In genomic region chr10:110081914-110082313, GRCh38 we compare ENCODE assay signal across 8 cellular contexts.
DNase-seq lines count a peak whose midpoint lies in the region; ATAC-seq and TF ChIP-seq lines count a peak whose summit lies in the region.

No MANE protein-coding gene starts in this region.

- CTCF ChIA-PET in activated naive CD4-positive, alpha-beta T cell treated with anti-CD3 and anti-CD28 coated beads, Interleukin-2, amount 10 ng/mL, durations not matched to agents 7 days and 5 days (lab: Charles Lee) = interaction anchor here (0.6 to 1.6 kb wide), 2 partner anchors 82 to 246 kb away, joined by 3 read pairs; no protein-coding TSS in a partner anchor
- CTCF ChIA-PET in activated B cell treated with CpG ODN at 0.5 μM for 24 hours (lab: Charles Lee) = no interaction called here

- ATAC-seq in activated naive CD4-positive, alpha-beta T cell treated with anti-CD3 and anti-CD28 coated beads, Interleukin-2, amount 50 U/mL, for 72 hours = no peak
- ATAC-seq in activated B cell treated with CpG ODN at 0.5 μM for 24 hours (ENCODE audit: low read depth) (peak; percentile 35), left ventricle myocardium superior (peak; percentile 59), HG02840 (IDR thresholded peaks at IDR 0.05; ENCODE audit: low FRiP score, unreplicated experiment) (no peak)

- H3K9me3 Mint-ChIP-seq in activated naive CD4-positive, alpha-beta T cell treated with anti-CD3 and anti-CD28 coated beads, Interleukin-2, amount 10 ng/mL, durations not matched to agents 7 days and 5 days = peaks cover 2% of the 10 kb centered on the region
- peaks cover 5 to 13% of the 10 kb centered on the region in 2 donors for H3K9me3 Mint-ChIP-seq in activated naive CD4-positive, alpha-beta T cell treated with anti-CD3 and anti-CD28 coated beads, Interleukin-2, amount 50 U/mL, for 72 hours
- H3K9me3 Mint-ChIP-seq in activated B cell treated with CpG ODN at 0.5 μM for 24 hours = no peaks in the 10 kb centered on the region

- peak overlapping the region; percentile 7 for H3K4me3 Mint-ChIP-seq in activated naive CD4-positive, alpha-beta T cell treated with anti-CD3 and anti-CD28 coated beads, Interleukin-2, amount 10 ng/mL, durations not matched to agents 7 days and 5 days
- peak overlapping the region; percentile 6 for H3K4me3 Mint-ChIP-seq in activated B cell treated with CpG ODN at 0.5 μM for 24 hours

- H3K36me3 Mint-ChIP-seq in activated naive CD4-positive, alpha-beta T cell treated with anti-CD3 and anti-CD28 coated beads, Interleukin-2, amount 10 ng/mL, durations not matched to agents 7 days and 5 days = peaks cover 64% of the 10 kb centered on the region
- peaks cover 5 to 18% of the 10 kb centered on the region in 2 donors for H3K36me3 Mint-ChIP-seq in activated naive CD4-positive, alpha-beta T cell treated with anti-CD3 and anti-CD28 coated beads, Interleukin-2, amount 50 U/mL, for 72 hours
- peaks cover 9% of the 10 kb centered on the region for H3K36me3 Mint-ChIP-seq in activated B cell treated with CpG ODN at 0.5 μM for 24 hours (ENCODE audit: low read depth)

- H3K4me1 Mint-ChIP-seq in activated naive CD4-positive, alpha-beta T cell treated with anti-CD3 and anti-CD28 coated beads, Interleukin-2, amount 10 ng/mL, durations not matched to agents 7 days and 5 days = peaks cover 85% of the 10 kb centered on the region
- H3K4me1 Mint-ChIP-seq in activated B cell treated with CpG ODN at 0.5 μM for 24 hours = peaks cover 90% of the 10 kb centered on the region

- intact Hi-C loops in activated B cell treated with CpG ODN at 0.5 μM for 24 hours (cut with micrococcal nuclease) (loop anchor here (2.0 kb wide), 1 partner anchor 13 kb away; no protein-coding TSS in a partner anchor), left ventricle myocardium superior (cut with micrococcal nuclease) (no loop called here)

- no peaks in the 10 kb centered on the region for H3K27me3 Mint-ChIP-seq in activated naive CD4-positive, alpha-beta T cell treated with anti-CD3 and anti-CD28 coated beads, Interleukin-2, amount 10 ng/mL, durations not matched to agents 7 days and 5 days
- H3K27me3 Mint-ChIP-seq in activated B cell treated with CpG ODN at 0.5 μM for 24 hours = no peaks in the 10 kb centered on the region

- peak overlapping the region; percentile 87 for H3K27ac Mint-ChIP-seq in activated naive CD4-positive, alpha-beta T cell treated with anti-CD3 and anti-CD28 coated beads, Interleukin-2, amount 10 ng/mL, durations not matched to agents 7 days and 5 days
- H3K27ac Mint-ChIP-seq in activated naive CD4-positive, alpha-beta T cell treated with anti-CD3 and anti-CD28 coated beads, Interleukin-2, amount 50 U/mL, for 72 hours = peak overlapping the region in 1 of 2 donors; percentile 65
- H3K27ac Mint-ChIP-seq in activated B cell treated with CpG ODN at 0.5 μM for 24 hours = peak overlapping the region; percentile 80

- no peak for TF ChIP-seq CTCF in activated B cell treated with CpG ODN at 0.5 μM for 24 hours (IDR thresholded peaks at IDR 0.05)
- TF ChIP-seq CTCF in GM20000 (IDR thresholded peaks at IDR 0.05; ENCODE audit: extremely low read depth, missing control alignments) = no peak

- DNase-seq in activated naive CD4-positive, alpha-beta T cell treated with anti-CD3 and anti-CD28 coated beads, Interleukin-2, amount 10 ng/mL, durations not matched to agents 7 days and 5 days = no peak
- no peak for DNase-seq in activated naive CD4-positive, alpha-beta T cell treated with anti-CD3 and anti-CD28 coated beads, Interleukin-2, amount 50 U/mL, for 72 hours (ENCODE audit: low spot score in 2 of 2)
- DNase-seq in activated B cell treated with CpG ODN at 0.5 μM for 24 hours = no peak
- DNase-seq in left ventricle myocardium superior = peak; percentile 41
- peak; percentile 70 for DNase-seq in smooth muscle cell of the brain vasculature (ENCODE audit: low read depth, low spot score)
- DNase-seq in GM20000 (ENCODE audit: low spot score) = no peak
- DNase-seq in T-helper 9 cell = no peak

- POLR2A ChIA-PET in activated B cell treated with CpG ODN at 0.5 μM for 24 hours (lab: Charles Lee) = interaction anchor here (0.6 to 1.6 kb wide), 5 partner anchors 11 to 73 kb away, joined by 3 to 7 read pairs (median 4); no protein-coding TSS in a partner anchor

Comparison
In these comparisons a context has a peak if more than half of its experiments do, and no peak if none do; other contexts are left out.
1. DNase-seq: peak in left ventricle myocardium superior (single experiment) and smooth muscle cell of the brain vasculature (single experiment); none in activated naive CD4-positive, alpha-beta T cell treated with anti-CD3 and anti-CD28 coated beads, Interleukin-2, amount 10 ng/mL, durations not matched to agents 7 days and 5 days (single experiment), activated naive CD4-positive, alpha-beta T cell treated with anti-CD3 and anti-CD28 coated beads, Interleukin-2, amount 50 U/mL, for 72 hours (0 of 2), activated B cell treated with CpG ODN at 0.5 μM for 24 hours (single experiment), GM20000 (single experiment) and T-helper 9 cell (single experiment).
2. ATAC-seq: peak in activated B cell treated with CpG ODN at 0.5 μM for 24 hours (single experiment) and left ventricle myocardium superior (single experiment); none in activated naive CD4-positive, alpha-beta T cell treated with anti-CD3 and anti-CD28 coated beads, Interleukin-2, amount 50 U/mL, for 72 hours (0 of 2) and HG02840 (single experiment).